17 cellular contexts compared by ENCODE assay signal in genomic region chr6:75751443-75751842, GRCh38. TPM values are rescaled to one million over a fixed set of nuclear protein-coding genes. Genes with fewer than 3 reads are reported as not detected.
DNase-seq lines count a peak whose midpoint lies in the region; ATAC-seq and TF ChIP-seq lines count a peak whose summit lies in the region.
"Had no signal": no experiment of that assay in that cellular context is flagged by ENCODE, and none has a peak within 500 bp of the region (broad histone marks: within the 10 kb centered on the region; RNA-seq: fewer than 3 reads in every experiment).

No MANE protein-coding gene starts in this region.

- peak overlapping the region; percentile 97 for H3K27ac ChIP-seq in PC-9
- H3K27ac ChIP-seq: body of pancreas, KMS-11, left ventricle myocardium inferior, uterus had no signal

- H3K9me3 Mint-ChIP-seq in Calu3 (ENCODE audit: low read depth, unreplicated experiment) (no peaks in the 10 kb centered on the region), endothelial cell (ENCODE audit: unreplicated experiment) (no peaks in the 10 kb centered on the region)
- H3K9me3 Mint-ChIP-seq in activated naive CD4-positive, alpha-beta T cell treated with anti-CD3 and anti-CD28 coated beads, Interleukin-2, amount 50 U/mL, for 72 hours, result no peaks in the 10 kb centered on the region
- no peaks in the 10 kb centered on the region for H3K9me3 Mint-ChIP-seq in activated CD8-positive, alpha-beta T cell treated with anti-CD3 and anti-CD28 coated beads for 36 hours
- H3K9me3 Mint-ChIP-seq: endodermal cell; stimulated activated naive CD8-positive, alpha-beta T cell treated with anti-CD3 and anti-CD28 coated beads, Interleukin-15, Interleukin-2, amounts not matched to agents 100 ng/mL and 50 ng/mL, for 24 hours had no signal

- H3K9me3 ChIP-seq in PC-9 (ENCODE audit: insufficient read depth, low read depth), result peaks cover 16% of the 10 kb centered on the region; the same call in 1 of the 2 replicates
- H3K9me3 ChIP-seq: body of pancreas, left ventricle myocardium inferior, uterus had no signal

- peak overlapping the region; percentile 98 for H3K27ac Mint-ChIP-seq in Calu3 (ENCODE audit: unreplicated experiment)
- peak overlapping the region; percentile 94 for H3K27ac Mint-ChIP-seq in endothelial cell (ENCODE audit: unreplicated experiment)
- H3K27ac Mint-ChIP-seq in activated naive CD4-positive, alpha-beta T cell treated with anti-CD3 and anti-CD28 coated beads, Interleukin-2, amount 50 U/mL, for 72 hours, result no peak overlapping the region
- H3K27ac Mint-ChIP-seq in activated CD8-positive, alpha-beta T cell treated with anti-CD3 and anti-CD28 coated beads for 36 hours, result no peak overlapping the region
- H3K27ac Mint-ChIP-seq: endodermal cell; stimulated activated naive CD8-positive, alpha-beta T cell treated with anti-CD3 and anti-CD28 coated beads, Interleukin-15, Interleukin-2, amounts not matched to agents 100 ng/mL and 50 ng/mL, for 24 hours had no signal

- H3K4me1 ChIP-seq in PC-9 (replicated peaks; ENCODE audit: insufficient read depth), result peaks cover 51% of the 10 kb centered on the region
- H3K4me1 ChIP-seq: uterus had no signal

- no peaks in the 10 kb centered on the region for H3K27me3 ChIP-seq in PC-9 (ENCODE audit: insufficient read depth, low read depth)
- H3K27me3 ChIP-seq: body of pancreas, uterus had no signal

- TF ChIP-seq CTCF in Calu3 (IDR thresholded peaks at IDR 0.05; ENCODE audit: unreplicated experiment) (no peak), PC-9 (conservative IDR thresholded peaks at IDR 0.05) (no peak), endothelial cell (IDR thresholded peaks at IDR 0.05; ENCODE audit: unreplicated experiment) (no peak)
- no peak for TF ChIP-seq CTCF in activated CD8-positive, alpha-beta T cell treated with anti-CD3 and anti-CD28 coated beads for 36 hours (IDR thresholded peaks at IDR 0.05)

- H3K4me1 Mint-ChIP-seq in Calu3 (ENCODE audit: low read depth, unreplicated experiment), result peaks cover 12% of the 10 kb centered on the region
- peaks cover 31% of the 10 kb centered on the region for H3K4me1 Mint-ChIP-seq in endothelial cell (ENCODE audit: unreplicated experiment)
- H3K4me1 Mint-ChIP-seq in activated CD8-positive, alpha-beta T cell treated with anti-CD3 and anti-CD28 coated beads for 36 hours (ENCODE audit: low read depth), result peaks cover 6% of the 10 kb centered on the region

- H2AFZ ChIP-seq in PC-9, result no peak overlapping the region

- peaks cover 52% of the 10 kb centered on the region for H3F3A ChIP-seq in PC-9 (ENCODE audit: insufficient read depth, low read depth)

- H3K4me3 Mint-ChIP-seq in Calu3 (ENCODE audit: low read depth, unreplicated experiment), result peak overlapping the region; percentile 99
- H3K4me3 Mint-ChIP-seq in endothelial cell (ENCODE audit: unreplicated experiment), result peak overlapping the region; percentile 70
- no peak overlapping the region for H3K4me3 Mint-ChIP-seq in activated CD8-positive, alpha-beta T cell treated with anti-CD3 and anti-CD28 coated beads for 36 hours
- H3K4me3 Mint-ChIP-seq: stimulated activated naive CD8-positive, alpha-beta T cell treated with anti-CD3 and anti-CD28 coated beads, Interleukin-15, Interleukin-2, amounts not matched to agents 100 ng/mL and 50 ng/mL, for 24 hours had no signal

- no peaks in the 10 kb centered on the region for H4K20me1 ChIP-seq in PC-9 (ENCODE audit: insufficient read depth)

- CTCF ChIA-PET in Calu3 (lab: Charles Lee) (no interaction called here), PC-9 (lab: Charles Lee) (interaction anchor here (0.6 kb wide), 1 partner anchor 58 kb away, joined by 4 read pairs; no protein-coding TSS in a partner anchor)
- CTCF ChIA-PET in activated CD8-positive, alpha-beta T cell treated with anti-CD3 and anti-CD28 coated beads for 36 hours (lab: Charles Lee), result no interaction called here

- peaks cover 17% of the 10 kb centered on the region for H3K36me3 ChIP-seq in PC-9 (ENCODE audit: low read depth)
- H3K36me3 ChIP-seq: left ventricle myocardium inferior, uterus had no signal

- peak overlapping the region; percentile 88 for H3K4me2 ChIP-seq in PC-9
- H3K4me2 ChIP-seq: KMS-11 had no signal

- H3K9me2 ChIP-seq in PC-9 (ENCODE audit: insufficient read depth), result no peaks in the 10 kb centered on the region

- H3K79me2 ChIP-seq in PC-9 (ENCODE audit: low read depth), result peaks cover 70% of the 10 kb centered on the region

- BruUV-seq in Calu3 (replicated peaks; lab: Mats Ljungman, UMichigan) (no TSS peak), PC-9 (replicated peaks; lab: Mats Ljungman, UMichigan) (no TSS peak)

- POLR2A ChIA-PET in PC-9 (lab: Charles Lee; ENCODE audit: unreplicated experiment), result interaction anchor here (0.7 kb wide), 1 partner anchor 11 kb away, joined by 4 read pairs; no protein-coding TSS in a partner anchor
- POLR2A ChIA-PET in activated CD8-positive, alpha-beta T cell treated with anti-CD3 and anti-CD28 coated beads for 36 hours (lab: Charles Lee), result no interaction called here

- DNase-seq in Calu3 (no peak), PC-9 (no peak), endothelial cell (ENCODE audit: low spot score) (no peak), lung microvascular endothelial cell (ENCODE audit: low read depth in 2 of 2) (peak; percentile 45 to 82)
- DNase-seq in activated CD4-positive, alpha-beta T cell treated with anti-CD3 and anti-CD28 coated beads for 1 hour, result no peak
- no peak for DNase-seq in activated naive CD4-positive, alpha-beta T cell treated with anti-CD3 and anti-CD28 coated beads, Interleukin-2, amount 50 U/mL, for 72 hours (ENCODE audit: low spot score in 2 of 2)
- no peak for DNase-seq in activated naive CD4-positive, alpha-beta T cell treated with Interleukin-2 at 50 U/mL for 16 hours
- no peak for DNase-seq in activated CD8-positive, alpha-beta T cell treated with anti-CD3 and anti-CD28 coated beads for 36 hours
- DNase-seq: body of pancreas, endodermal cell, hippocampal formation, left ventricle myocardium inferior, NCI-H1694 treated with DMSO at 0.1 percent for 48 hours, NCI-H510A, uterus had no signal

- H3K4me3 ChIP-seq in PC-9, result peak overlapping the region; percentile 15; the same call in 1 of the 2 replicates
- H3K4me3 ChIP-seq: body of pancreas, uterus had no signal

- no peak for ATAC-seq in activated naive CD4-positive, alpha-beta T cell treated with anti-CD3 and anti-CD28 coated beads, Interleukin-2, amount 50 U/mL, for 72 hours
- ATAC-seq in activated CD8-positive, alpha-beta T cell treated with anti-CD3 and anti-CD28 coated beads for 36 hours, result no peak
- ATAC-seq: body of pancreas had no signal

- no peaks in the 10 kb centered on the region for H3K27me3 Mint-ChIP-seq in Calu3 (ENCODE audit: unreplicated experiment)
- peaks cover 5% of the 10 kb centered on the region for H3K27me3 Mint-ChIP-seq in endothelial cell (ENCODE audit: unreplicated experiment)
- peaks cover 33% of the 10 kb centered on the region for H3K27me3 Mint-ChIP-seq in activated CD8-positive, alpha-beta T cell treated with anti-CD3 and anti-CD28 coated beads for 36 hours

- intact Hi-C loops in Calu3 (cut with micrococcal nuclease; ENCODE audit: unreplicated experiment), result loop anchor here (5.0 kb wide), 1 partner anchor 149 kb away; the partner anchor contains the start of gene SENP6
- intact Hi-C loops in PC-9 (cut with micrococcal nuclease; ENCODE audit: unreplicated experiment), result loop anchor here (5.0 kb wide), 2 partner anchors 101 to 469 kb away; partner anchors contain the start of gene TMEM30A
- intact Hi-C loops in activated CD8-positive, alpha-beta T cell treated with anti-CD3 and anti-CD28 coated beads for 36 hours (cut with micrococcal nuclease), result no loop called here

- H3K36me3 Mint-ChIP-seq in Calu3 (ENCODE audit: insufficient read depth, unreplicated experiment), result peaks cover 73% of the 10 kb centered on the region
- peaks cover 17% of the 10 kb centered on the region for H3K36me3 Mint-ChIP-seq in endothelial cell (ENCODE audit: low read depth, unreplicated experiment)
- peaks cover 0 to 5% of the 10 kb centered on the region in 2 donors for H3K36me3 Mint-ChIP-seq in activated naive CD4-positive, alpha-beta T cell treated with anti-CD3 and anti-CD28 coated beads, Interleukin-2, amount 50 U/mL, for 72 hours
- no peaks in the 10 kb centered on the region for H3K36me3 Mint-ChIP-seq in activated CD8-positive, alpha-beta T cell treated with anti-CD3 and anti-CD28 coated beads for 36 hours (ENCODE audit: low read depth)

RNA-seq across cellular contexts. Expression of gene MYO6, which starts 2.4 kb away (rescaled TPM):
- 122 and 153 TPM in 2 replicates for total RNA-seq in Calu3 (2022)
- total RNA-seq in PC-9 (2021), result 93.0 and 98.2 TPM in 2 replicates
- total RNA-seq in endothelial cell (ENCODE audit: unreplicated experiment), result 135 TPM
- 22.2 and 26.4 TPM in 2 replicates for total RNA-seq in lung microvascular endothelial cell
- total RNA-seq in activated naive CD4-positive, alpha-beta T cell treated with anti-CD3 and anti-CD28 coated beads, Interleukin-2, amount 50 U/mL, for 72 hours, result 1 to 10 TPM in 1 of 2 donors, under 1 TPM in 1; 0.62 to 2.0 TPM
- 1 to 10 TPM; 1.4 TPM for total RNA-seq in activated CD8-positive, alpha-beta T cell treated with anti-CD3 and anti-CD28 coated beads for 36 hours

Comparison
In these comparisons a context has a peak if more than half of its experiments do, and no peak if none do; other contexts are left out.
1. DNase-seq: peak in lung microvascular endothelial cell (2 of 2); none in Calu3 (single experiment), PC-9 (0 of 2), endothelial cell (single experiment), activated CD4-positive, alpha-beta T cell treated with anti-CD3 and anti-CD28 coated beads for 1 hour (single experiment), activated naive CD4-positive, alpha-beta T cell treated with anti-CD3 and anti-CD28 coated beads, Interleukin-2, amount 50 U/mL, for 72 hours (0 of 2), activated naive CD4-positive, alpha-beta T cell treated with Interleukin-2 at 50 U/mL for 16 hours (single experiment) and activated CD8-positive, alpha-beta T cell treated with anti-CD3 and anti-CD28 coated beads for 36 hours (single experiment).
2. H3K27ac Mint-ChIP-seq: peak in Calu3 (single experiment) and endothelial cell (single experiment); none in activated naive CD4-positive, alpha-beta T cell treated with anti-CD3 and anti-CD28 coated beads, Interleukin-2, amount 50 U/mL, for 72 hours (0 of 2) and activated CD8-positive, alpha-beta T cell treated with anti-CD3 and anti-CD28 coated beads for 36 hours (single experiment).